Comparison of ENCODE assay signal across 1 cellular context in the genomic region with DNA sequence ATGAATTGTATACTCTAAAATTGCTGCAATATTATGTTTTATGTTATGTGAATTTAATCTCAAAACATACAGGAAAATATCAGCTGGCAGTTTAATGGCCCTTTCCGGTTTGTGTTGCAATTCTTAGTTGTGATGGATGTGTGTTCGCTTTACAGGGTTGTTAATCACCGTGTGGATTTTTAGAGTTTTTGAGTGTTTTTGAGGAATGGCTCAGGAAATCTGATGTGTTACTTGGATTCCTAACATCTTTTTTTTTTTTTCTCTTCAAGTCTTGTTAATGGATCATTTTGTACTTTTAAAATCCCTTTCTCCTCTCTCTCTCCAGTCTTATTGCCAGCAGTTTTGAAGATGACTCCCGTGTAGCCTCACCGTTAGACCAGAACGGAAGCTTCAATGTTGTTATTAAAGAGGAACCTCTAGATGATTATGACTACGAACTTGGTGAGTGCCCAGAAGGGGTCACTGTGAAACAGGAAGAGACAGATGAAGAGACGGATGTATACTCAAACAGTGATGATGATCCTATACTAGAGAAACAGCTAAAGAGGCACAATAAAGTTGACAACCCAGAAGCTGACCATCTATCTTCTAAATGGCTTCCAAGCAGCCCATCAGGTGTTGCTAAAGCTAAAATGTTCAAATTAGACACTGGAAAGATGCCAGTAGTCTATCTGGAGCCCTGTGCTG.
TF ChIP-seq lines count a peak whose summit lies in the region.

No MANE protein-coding gene starts in this region.

TF ChIP-seq in SK-N-SH treated with all-trans-retinoic acid at 6 μM for 48 hours, 23 proteins besides CTCF, POLR2A, EP300 and RAD21 (continued from another document):
- TF ChIP-seq, protein P1, sequence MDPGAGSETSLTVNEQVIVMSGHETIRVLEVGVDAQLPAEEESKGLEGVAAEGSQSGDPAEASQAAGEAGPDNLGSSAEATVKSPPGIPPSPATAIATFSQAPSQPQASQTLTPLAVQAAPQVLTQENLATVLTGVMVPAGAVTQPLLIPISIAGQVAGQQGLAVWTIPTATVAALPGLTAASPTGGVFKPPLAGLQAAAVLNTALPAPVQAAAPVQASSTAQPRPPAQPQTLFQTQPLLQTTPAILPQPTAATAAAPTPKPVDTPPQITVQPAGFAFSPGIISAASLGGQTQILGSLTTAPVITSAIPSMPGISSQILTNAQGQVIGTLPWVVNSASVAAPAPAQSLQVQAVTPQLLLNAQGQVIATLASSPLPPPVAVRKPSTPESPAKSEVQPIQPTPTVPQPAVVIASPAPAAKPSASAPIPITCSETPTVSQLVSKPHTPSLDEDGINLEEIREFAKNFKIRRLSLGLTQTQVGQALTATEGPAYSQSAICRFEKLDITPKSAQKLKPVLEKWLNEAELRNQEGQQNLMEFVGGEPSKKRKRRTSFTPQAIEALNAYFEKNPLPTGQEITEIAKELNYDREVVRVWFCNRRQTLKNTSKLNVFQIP (CRISPR knock-in tag; IDR thresholded peaks at IDR 0.05; ENCODE audit: borderline replicate concordance, low read depth) = no peak
- no peak for TF ChIP-seq OSR1 (CRISPR knock-in tag; IDR thresholded peaks at IDR 0.05)
